8 cellular contexts compared by ENCODE assay signal in the genomic region with DNA sequence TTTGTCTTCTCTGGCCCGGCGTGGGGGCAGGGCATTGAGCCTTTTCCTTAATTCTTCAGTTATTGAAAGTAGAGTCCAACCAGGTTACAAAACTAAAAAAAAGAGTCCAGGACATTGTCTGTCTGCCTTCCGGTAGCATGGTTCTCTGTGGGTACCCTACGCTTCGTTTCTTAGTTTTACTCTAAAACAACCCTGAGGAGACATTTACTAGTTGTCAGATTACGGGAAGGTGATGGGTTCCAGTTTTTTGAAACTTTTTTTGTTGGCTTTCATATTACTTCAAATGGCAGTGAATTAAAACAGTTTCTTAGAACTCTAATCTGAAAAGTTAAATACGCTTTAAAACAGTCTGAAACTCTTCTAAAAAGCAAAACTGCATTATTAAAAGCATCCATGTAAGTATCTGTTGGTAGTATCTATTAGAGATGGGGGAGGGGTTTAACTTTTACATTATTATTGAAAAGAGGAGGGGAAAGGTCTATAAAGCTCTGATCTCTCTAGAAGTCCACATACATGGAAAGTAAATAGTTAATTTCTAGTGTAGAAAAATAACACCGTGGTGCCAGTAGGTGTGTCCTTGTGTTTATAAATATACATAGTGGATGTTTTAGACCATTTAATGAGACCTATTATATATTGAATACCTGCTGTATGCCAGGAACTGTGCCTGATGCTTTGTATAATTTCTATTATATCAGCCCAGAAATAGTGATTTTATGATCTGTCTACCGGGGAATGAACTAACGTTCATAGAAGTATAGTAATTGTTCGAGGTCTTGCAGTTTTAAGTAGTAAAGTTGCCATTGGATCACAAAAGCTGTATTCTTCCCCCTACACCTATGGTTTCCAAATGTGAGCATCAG. TPM values are rescaled to one million over a fixed set of nuclear protein-coding genes. Genes with fewer than 3 reads are reported as not detected.
A peak's percentile ranks its signal among the peaks of the same experiment; 100 is the strongest.
DNase-seq lines count a peak whose midpoint lies in the region; ATAC-seq and TF ChIP-seq lines count a peak whose summit lies in the region.

No MANE protein-coding gene starts in this region.

- in situ Hi-C loops in SK-MEL-5 (cut with HindIII; ENCODE audit: low pct_unique_long_range_greater_than_20kb, low sequenced_read_pairs), result no loop called here

- no peaks in the 10 kb centered on the region for H3K36me3 ChIP-seq in esophagus muscularis mucosa
- H3K36me3 ChIP-seq in neuron (ENCODE audit: insufficient read depth, low read length), result peaks cover 2% of the 10 kb centered on the region

- peak overlapping the region; percentile 92 for H3K4me3 Mint-ChIP-seq in activated naive CD4-positive, alpha-beta T cell treated with anti-CD3 and anti-CD28 coated beads, Interleukin-2, amount 10 ng/mL, durations not matched to agents 7 days and 5 days

- H3K4me1 ChIP-seq in esophagus muscularis mucosa, result peaks cover 48 to 57% (median 54%) of the 10 kb centered on the region in 4 donors
- H3K4me1 ChIP-seq in neuron (ENCODE audit: insufficient read depth, low read length), result peaks cover 18% of the 10 kb centered on the region

- H3K9me3 ChIP-seq in esophagus muscularis mucosa (no peaks in the 10 kb centered on the region), neuron (ENCODE audit: low read length) (no peaks in the 10 kb centered on the region)

- peaks cover 23% of the 10 kb centered on the region for H3K4me1 Mint-ChIP-seq in activated naive CD4-positive, alpha-beta T cell treated with anti-CD3 and anti-CD28 coated beads, Interleukin-2, amount 10 ng/mL, durations not matched to agents 7 days and 5 days

- no peak for TF ChIP-seq CTCF in esophagus muscularis mucosa (IDR thresholded peaks at IDR 0.05)

- no peak for TF ChIP-seq EP300 in esophagus muscularis mucosa (IDR thresholded peaks at IDR 0.05)

- no peak for ATAC-seq in GM18868 (IDR thresholded peaks at IDR 0.05; ENCODE audit: unreplicated experiment)

- no peaks in the 10 kb centered on the region for H3K27me3 Mint-ChIP-seq in activated naive CD4-positive, alpha-beta T cell treated with anti-CD3 and anti-CD28 coated beads, Interleukin-2, amount 10 ng/mL, durations not matched to agents 7 days and 5 days

- H3K4me3 ChIP-seq in esophagus muscularis mucosa (peak overlapping the region; percentile 92 to 98 (median 94)), neuron (ENCODE audit: low read length) (peak overlapping the region; percentile 63)

- no peak for TF ChIP-seq POLR2A in esophagus muscularis mucosa (IDR thresholded peaks at IDR 0.05; ENCODE audit: low read depth)

- no peak for DNase-seq in activated naive CD4-positive, alpha-beta T cell treated with anti-CD3 and anti-CD28 coated beads, Interleukin-2, amount 10 ng/mL, durations not matched to agents 7 days and 5 days
- DNase-seq in activated naive CD4-positive, alpha-beta T cell (lab: John Stamatoyannopoulos, UW), result no peak
- DNase-seq in SK-MEL-5 (ENCODE audit: low read depth, low spot score) (peak; percentile 6), esophagus muscularis mucosa (ENCODE audit: extremely low spot score) (peak; percentile 93), GDM1 (lab: John Stamatoyannopoulos, UW) (no peak), NCI-H128 (lab: John Stamatoyannopoulos, UW; ENCODE audit: unreplicated experiment) (no peak)

- peak overlapping the region; percentile 97 for H3K27ac Mint-ChIP-seq in activated naive CD4-positive, alpha-beta T cell treated with anti-CD3 and anti-CD28 coated beads, Interleukin-2, amount 10 ng/mL, durations not matched to agents 7 days and 5 days

- CTCF ChIA-PET in activated naive CD4-positive, alpha-beta T cell treated with anti-CD3 and anti-CD28 coated beads, Interleukin-2, amount 10 ng/mL, durations not matched to agents 7 days and 5 days (lab: Charles Lee), result interaction anchor here (1.4 kb wide), 1 partner anchor 10 kb away, joined by 3 read pairs; no protein-coding TSS in a partner anchor

- H3K36me3 Mint-ChIP-seq in activated naive CD4-positive, alpha-beta T cell treated with anti-CD3 and anti-CD28 coated beads, Interleukin-2, amount 10 ng/mL, durations not matched to agents 7 days and 5 days, result peaks cover 24% of the 10 kb centered on the region

- intact Hi-C loops in esophagus muscularis mucosa (cut with DNase I), result no loop called here

- no peaks in the 10 kb centered on the region for H3K27me3 ChIP-seq in esophagus muscularis mucosa
- H3K27me3 ChIP-seq in neuron (ENCODE audit: insufficient read depth, low read length), result no peaks in the 10 kb centered on the region

- H2AFZ ChIP-seq in neuron (ENCODE audit: low read depth, low read length), result no peak overlapping the region

- no peaks in the 10 kb centered on the region for H3K9me3 Mint-ChIP-seq in activated naive CD4-positive, alpha-beta T cell treated with anti-CD3 and anti-CD28 coated beads, Interleukin-2, amount 10 ng/mL, durations not matched to agents 7 days and 5 days

- 0% methylated on average over 11 of the region's 11 CpGs for WGBS in esophagus muscularis mucosa

- peak overlapping the region; percentile 98 to 100 (median 100) for H3K27ac ChIP-seq in esophagus muscularis mucosa (replicated peaks in 1 of 4)

RNA-seq across cellular contexts. Expression of gene BICRAL, which starts 2.3 kb away (rescaled TPM):
- total RNA-seq in SK-MEL-5 (2014; rRNA removed; shearing (Covaris generic)), result 5.2 and 5.6 TPM in 2 replicates
- polyA plus RNA-seq in SK-MEL-5 (2015; cell fraction: cytosol; rRNA removed), result 7.0 and 10.3 TPM in 2 replicates
- 9.2 and 10.0 TPM in 2 replicates for polyA plus RNA-seq in SK-MEL-5 (2015; cell fraction: nucleus; rRNA removed)
- total RNA-seq in esophagus muscularis mucosa, result 10 to 100 TPM; 18.2 to 27.9 (median 23.4) TPM

RNA-seq across cellular contexts. Expression of gene TBCC, which starts 38.2 kb away (rescaled TPM):
- 35.2 and 37.9 TPM in 2 replicates for total RNA-seq in SK-MEL-5 (2014; rRNA removed; shearing (Covaris generic))
- 24.2 and 29.9 TPM in 2 replicates for polyA plus RNA-seq in SK-MEL-5 (2015; cell fraction: cytosol; rRNA removed)
- polyA plus RNA-seq in SK-MEL-5 (2015; cell fraction: nucleus; rRNA removed), result 17.9 and 28.5 TPM in 2 replicates
- total RNA-seq in esophagus muscularis mucosa, result 10 to 100 TPM; 33.2 to 41.9 (median 38.5) TPM

Comparison
In these comparisons a context has a peak if more than half of its experiments do, and no peak if none do; other contexts are left out.
1. DNase-seq: peak in SK-MEL-5 (single experiment) and esophagus muscularis mucosa (single experiment); none in activated naive CD4-positive, alpha-beta T cell treated with anti-CD3 and anti-CD28 coated beads, Interleukin-2, amount 10 ng/mL, durations not matched to agents 7 days and 5 days (single experiment), activated naive CD4-positive, alpha-beta T cell (0 of 4), GDM1 (single experiment) and NCI-H128 (single experiment).